Comparison of ENCODE assay signal across 8 cellular contexts in the genomic region with DNA sequence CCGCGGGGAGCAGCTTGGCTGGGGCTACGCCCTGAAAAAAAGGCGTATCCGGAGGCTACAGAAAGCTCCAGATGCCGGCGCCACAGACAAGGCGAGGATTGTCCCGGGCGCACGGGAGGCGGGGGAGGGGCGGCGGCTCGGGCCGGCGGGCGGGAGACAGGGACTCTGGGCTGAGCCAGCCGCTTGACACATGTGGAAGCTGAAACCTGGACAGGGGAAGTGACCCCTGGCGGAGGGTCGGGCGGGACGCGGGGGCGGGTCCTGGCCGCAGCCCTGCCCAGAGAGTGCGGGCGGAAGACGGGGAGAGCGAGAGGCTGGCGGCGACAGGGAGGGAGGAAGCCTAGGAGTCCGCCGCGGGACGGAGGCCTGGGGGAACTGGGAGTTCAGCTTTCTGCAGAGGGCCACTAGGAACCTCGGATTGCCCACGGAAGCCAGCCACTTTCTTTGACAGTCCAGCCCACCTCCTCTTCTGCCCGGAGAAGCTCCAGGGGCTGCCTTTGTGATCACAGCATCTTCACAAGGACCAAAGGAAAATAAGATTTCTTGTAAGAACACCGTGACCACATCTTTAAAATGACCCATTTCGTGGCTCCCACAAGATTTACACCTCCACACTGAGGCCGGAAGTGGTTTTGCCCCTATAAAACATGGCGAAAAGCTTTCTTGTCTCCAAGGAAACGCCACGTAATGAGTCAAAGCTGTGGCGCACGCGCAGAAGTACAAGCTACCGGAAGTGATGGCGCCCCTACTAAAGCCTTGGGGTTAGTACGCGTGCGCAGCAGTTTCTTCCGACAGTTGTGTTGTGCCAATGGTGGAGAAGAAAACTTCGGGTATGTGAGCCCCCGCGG. TPM values are rescaled to one million over a fixed set of nuclear protein-coding genes. Genes with fewer than 3 reads are reported as not detected.
DNase-seq lines count a peak whose midpoint lies in the region; ATAC-seq lines count a peak whose summit lies in the region.

A gene with protein sequence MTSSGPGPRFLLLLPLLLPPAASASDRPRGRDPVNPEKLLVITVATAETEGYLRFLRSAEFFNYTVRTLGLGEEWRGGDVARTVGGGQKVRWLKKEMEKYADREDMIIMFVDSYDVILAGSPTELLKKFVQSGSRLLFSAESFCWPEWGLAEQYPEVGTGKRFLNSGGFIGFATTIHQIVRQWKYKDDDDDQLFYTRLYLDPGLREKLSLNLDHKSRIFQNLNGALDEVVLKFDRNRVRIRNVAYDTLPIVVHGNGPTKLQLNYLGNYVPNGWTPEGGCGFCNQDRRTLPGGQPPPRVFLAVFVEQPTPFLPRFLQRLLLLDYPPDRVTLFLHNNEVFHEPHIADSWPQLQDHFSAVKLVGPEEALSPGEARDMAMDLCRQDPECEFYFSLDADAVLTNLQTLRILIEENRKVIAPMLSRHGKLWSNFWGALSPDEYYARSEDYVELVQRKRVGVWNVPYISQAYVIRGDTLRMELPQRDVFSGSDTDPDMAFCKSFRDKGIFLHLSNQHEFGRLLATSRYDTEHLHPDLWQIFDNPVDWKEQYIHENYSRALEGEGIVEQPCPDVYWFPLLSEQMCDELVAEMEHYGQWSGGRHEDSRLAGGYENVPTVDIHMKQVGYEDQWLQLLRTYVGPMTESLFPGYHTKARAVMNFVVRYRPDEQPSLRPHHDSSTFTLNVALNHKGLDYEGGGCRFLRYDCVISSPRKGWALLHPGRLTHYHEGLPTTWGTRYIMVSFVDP (minus strand): TSS at position 194 of the 848 bp plus-strand sequence. CDS start 307 bp downstream, outside the sequence.
Gene ZNHIT1 (plus strand): TSS at position 778 of the 848 bp plus-strand sequence. CDS start 31 bp downstream, at position 809.

- H3K4me3 ChIP-seq in GM08714 (ENCODE audit: low read length), result peak within 1 kb of the TSS; percentile 94

- H3K36me3 Mint-ChIP-seq in activated naive CD4-positive, alpha-beta T cell treated with anti-CD3 and anti-CD28 coated beads, Interleukin-2, amount 50 U/mL, for 72 hours, result peaks cover 16 to 18% of the 10 kb centered on the region in 2 donors

- H3K9me3 Mint-ChIP-seq in activated naive CD4-positive, alpha-beta T cell treated with anti-CD3 and anti-CD28 coated beads, Interleukin-2, amount 50 U/mL, for 72 hours, result no peaks in the 10 kb centered on the region

- peak within 1 kb of the TSS; percentile 89 to 93 for H3K27ac Mint-ChIP-seq in activated naive CD4-positive, alpha-beta T cell treated with anti-CD3 and anti-CD28 coated beads, Interleukin-2, amount 50 U/mL, for 72 hours

- ATAC-seq in HG02610 (IDR thresholded peaks at IDR 0.05; ENCODE audit: unreplicated experiment), result peak; percentile 66
- ATAC-seq in activated naive CD4-positive, alpha-beta T cell treated with anti-CD3 and anti-CD28 coated beads, Interleukin-2, amount 50 U/mL, for 72 hours, result peak; percentile 77 to 82

- DNase-seq in NCI-H1092 treated with DMSO at 0.1 percent for 48 hours (lab: John Stamatoyannopoulos, UW) (peak; percentile 99), SKM-1 (lab: John Stamatoyannopoulos, UW; ENCODE audit: unreplicated experiment) (peak; percentile 99), glomerular endothelial cell (ENCODE audit: extremely low read depth, low read depth, low spot score) (peak; percentile 96), occipital lobe (lab: John Stamatoyannopoulos, UW) (peak; percentile 89)
- DNase-seq in activated naive CD4-positive, alpha-beta T cell treated with anti-CD3 and anti-CD28 coated beads, Interleukin-2, amount 50 U/mL, for 72 hours (ENCODE audit: low spot score in 2 of 2), result peak; percentile 89 to 95

- H3K27ac ChIP-seq in temporal lobe (ENCODE audit: low read depth, low read length), result peak within 1 kb of the TSS; percentile 97

RNA-seq across cellular contexts. Expression of the first gene that starts in this region (rescaled TPM):
- 10 to 100 TPM; 44.7 to 53.5 TPM for total RNA-seq in activated naive CD4-positive, alpha-beta T cell treated with anti-CD3 and anti-CD28 coated beads, Interleukin-2, amount 50 U/mL, for 72 hours
- total RNA-seq in glomerular endothelial cell, result 130 and 160 TPM in 2 replicates
- total RNA-seq in occipital lobe, result 10.5 TPM
- 9.6 TPM for total RNA-seq in temporal lobe

RNA-seq across cellular contexts. Expression of gene ZNHIT1, which starts in this region (rescaled TPM):
- 10 to 100 TPM; 49.9 to 50.3 TPM for total RNA-seq in activated naive CD4-positive, alpha-beta T cell treated with anti-CD3 and anti-CD28 coated beads, Interleukin-2, amount 50 U/mL, for 72 hours
- 148 and 172 TPM in 2 replicates for total RNA-seq in glomerular endothelial cell
- total RNA-seq in occipital lobe, result 35.7 TPM
- total RNA-seq in temporal lobe, result 38.1 TPM

Comparison
In these comparisons a context has a peak if more than half of its experiments do, and no peak if none do; other contexts are left out.
1. Peak in every context shown above with its lines: DNase-seq, ATAC-seq, H3K4me3 ChIP-seq and H3K27ac ChIP-seq.